1 cellular context compared by ENCODE assay signal in the genomic region with DNA sequence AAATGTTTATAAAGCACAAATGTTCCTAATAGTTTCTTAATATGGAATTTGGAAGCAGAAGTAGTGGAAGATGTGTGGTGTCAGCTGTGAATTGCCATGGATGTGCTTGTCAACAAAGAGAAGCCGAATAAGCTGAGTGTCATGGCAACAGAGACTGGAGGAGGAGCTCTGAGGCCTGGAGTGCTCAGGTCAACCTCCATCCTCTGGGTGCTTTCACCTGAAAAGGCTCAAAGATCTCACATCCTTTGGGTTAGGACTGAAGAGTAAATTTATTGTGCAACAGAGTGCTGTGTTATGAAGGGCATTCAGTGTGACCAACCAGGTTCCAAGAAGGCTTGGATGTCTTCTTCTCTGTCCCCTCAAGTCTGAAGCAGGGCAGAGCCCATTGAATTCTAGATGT.
TF ChIP-seq lines count a peak whose summit lies in the region.

No MANE protein-coding gene starts in this region.

TF ChIP-seq in HepG2, 621 proteins besides CTCF, POLR2A, EP300 and RAD21 (continued from another document):
- no peak for TF ChIP-seq PRDM15 (CRISPR knock-in tag; IDR thresholded peaks at IDR 0.05)
- no peak for TF ChIP-seq MED13 (CRISPR knock-in tag; IDR thresholded peaks at IDR 0.05)
- TF ChIP-seq HDAC2 (CRISPR knock-in tag; IDR thresholded peaks at IDR 0.05): no peak
- TF ChIP-seq TBP (CRISPR knock-in tag; IDR thresholded peaks at IDR 0.05): no peak
- peak; percentile 54; the same call in 1 of the 2 replicates for TF ChIP-seq CEBPG (CRISPR knock-in tag; IDR thresholded peaks at IDR 0.05)
- TF ChIP-seq ZNF33B (CRISPR knock-in tag; IDR thresholded peaks at IDR 0.05): no peak
- no peak for TF ChIP-seq PRMT3 (CRISPR knock-in tag; IDR thresholded peaks at IDR 0.05; ENCODE audit: borderline replicate concordance, low read depth)
- no peak for TF ChIP-seq SETDB1 (CRISPR knock-in tag; IDR thresholded peaks at IDR 0.05; ENCODE audit: borderline replicate concordance)
- TF ChIP-seq, protein P1, sequence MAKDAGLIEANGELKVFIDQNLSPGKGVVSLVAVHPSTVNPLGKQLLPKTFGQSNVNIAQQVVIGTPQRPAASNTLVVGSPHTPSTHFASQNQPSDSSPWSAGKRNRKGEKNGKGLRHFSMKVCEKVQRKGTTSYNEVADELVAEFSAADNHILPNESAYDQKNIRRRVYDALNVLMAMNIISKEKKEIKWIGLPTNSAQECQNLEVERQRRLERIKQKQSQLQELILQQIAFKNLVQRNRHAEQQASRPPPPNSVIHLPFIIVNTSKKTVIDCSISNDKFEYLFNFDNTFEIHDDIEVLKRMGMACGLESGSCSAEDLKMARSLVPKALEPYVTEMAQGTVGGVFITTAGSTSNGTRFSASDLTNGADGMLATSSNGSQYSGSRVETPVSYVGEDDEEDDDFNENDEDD (CRISPR knock-in tag; IDR thresholded peaks at IDR 0.05; ENCODE audit: borderline replicate concordance): no peak
- peak; percentile 81 for TF ChIP-seq CEBPB (IDR thresholded peaks at IDR 0.05; ENCODE audit: borderline replicate concordance, low read depth, low read length)
- TF ChIP-seq, protein P2, sequence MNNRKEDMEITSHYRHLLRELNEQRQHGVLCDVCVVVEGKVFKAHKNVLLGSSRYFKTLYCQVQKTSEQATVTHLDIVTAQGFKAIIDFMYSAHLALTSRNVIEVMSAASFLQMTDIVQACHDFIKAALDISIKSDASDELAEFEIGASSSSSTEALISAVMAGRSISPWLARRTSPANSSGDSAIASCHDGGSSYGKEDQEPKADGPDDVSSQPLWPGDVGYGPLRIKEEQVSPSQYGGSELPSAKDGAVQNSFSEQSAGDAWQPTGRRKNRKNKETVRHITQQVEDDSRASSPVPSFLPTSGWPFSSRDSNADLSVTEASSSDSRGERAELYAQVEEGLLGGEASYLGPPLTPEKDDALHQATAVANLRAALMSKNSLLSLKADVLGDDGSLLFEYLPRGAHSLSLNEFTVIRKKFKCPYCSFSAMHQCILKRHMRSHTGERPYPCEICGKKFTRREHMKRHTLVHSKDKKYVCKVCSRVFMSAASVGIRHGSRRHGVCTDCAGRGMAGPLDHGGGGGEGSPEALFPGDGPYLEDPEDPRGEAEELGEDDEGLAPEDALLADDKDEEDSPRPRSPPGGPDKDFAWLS (CRISPR knock-in tag; IDR thresholded peaks at IDR 0.05; ENCODE audit: borderline replicate concordance): no peak
- no peak for TF ChIP-seq ZNF687 (CRISPR knock-in tag; IDR thresholded peaks at IDR 0.05)
- TF ChIP-seq ZNF263 (CRISPR knock-in tag; IDR thresholded peaks at IDR 0.05): peak; percentile 66
- TF ChIP-seq ZNF24 (IDR thresholded peaks at IDR 0.05): no peak
- TF ChIP-seq RFX1 (IDR thresholded peaks at IDR 0.05): peak; percentile 51; the same call in 1 of the 2 replicates
- TF ChIP-seq THRA (CRISPR knock-in tag; IDR thresholded peaks at IDR 0.05; ENCODE audit: borderline replicate concordance): no peak
- TF ChIP-seq, protein P3, sequence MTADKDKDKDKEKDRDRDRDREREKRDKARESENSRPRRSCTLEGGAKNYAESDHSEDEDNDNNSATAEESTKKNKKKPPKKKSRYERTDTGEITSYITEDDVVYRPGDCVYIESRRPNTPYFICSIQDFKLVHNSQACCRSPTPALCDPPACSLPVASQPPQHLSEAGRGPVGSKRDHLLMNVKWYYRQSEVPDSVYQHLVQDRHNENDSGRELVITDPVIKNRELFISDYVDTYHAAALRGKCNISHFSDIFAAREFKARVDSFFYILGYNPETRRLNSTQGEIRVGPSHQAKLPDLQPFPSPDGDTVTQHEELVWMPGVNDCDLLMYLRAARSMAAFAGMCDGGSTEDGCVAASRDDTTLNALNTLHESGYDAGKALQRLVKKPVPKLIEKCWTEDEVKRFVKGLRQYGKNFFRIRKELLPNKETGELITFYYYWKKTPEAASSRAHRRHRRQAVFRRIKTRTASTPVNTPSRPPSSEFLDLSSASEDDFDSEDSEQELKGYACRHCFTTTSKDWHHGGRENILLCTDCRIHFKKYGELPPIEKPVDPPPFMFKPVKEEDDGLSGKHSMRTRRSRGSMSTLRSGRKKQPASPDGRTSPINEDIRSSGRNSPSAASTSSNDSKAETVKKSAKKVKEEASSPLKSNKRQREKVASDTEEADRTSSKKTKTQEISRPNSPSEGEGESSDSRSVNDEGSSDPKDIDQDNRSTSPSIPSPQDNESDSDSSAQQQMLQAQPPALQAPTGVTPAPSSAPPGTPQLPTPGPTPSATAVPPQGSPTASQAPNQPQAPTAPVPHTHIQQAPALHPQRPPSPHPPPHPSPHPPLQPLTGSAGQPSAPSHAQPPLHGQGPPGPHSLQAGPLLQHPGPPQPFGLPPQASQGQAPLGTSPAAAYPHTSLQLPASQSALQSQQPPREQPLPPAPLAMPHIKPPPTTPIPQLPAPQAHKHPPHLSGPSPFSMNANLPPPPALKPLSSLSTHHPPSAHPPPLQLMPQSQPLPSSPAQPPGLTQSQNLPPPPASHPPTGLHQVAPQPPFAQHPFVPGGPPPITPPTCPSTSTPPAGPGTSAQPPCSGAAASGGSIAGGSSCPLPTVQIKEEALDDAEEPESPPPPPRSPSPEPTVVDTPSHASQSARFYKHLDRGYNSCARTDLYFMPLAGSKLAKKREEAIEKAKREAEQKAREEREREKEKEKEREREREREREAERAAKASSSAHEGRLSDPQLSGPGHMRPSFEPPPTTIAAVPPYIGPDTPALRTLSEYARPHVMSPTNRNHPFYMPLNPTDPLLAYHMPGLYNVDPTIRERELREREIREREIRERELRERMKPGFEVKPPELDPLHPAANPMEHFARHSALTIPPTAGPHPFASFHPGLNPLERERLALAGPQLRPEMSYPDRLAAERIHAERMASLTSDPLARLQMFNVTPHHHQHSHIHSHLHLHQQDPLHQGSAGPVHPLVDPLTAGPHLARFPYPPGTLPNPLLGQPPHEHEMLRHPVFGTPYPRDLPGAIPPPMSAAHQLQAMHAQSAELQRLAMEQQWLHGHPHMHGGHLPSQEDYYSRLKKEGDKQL (CRISPR knock-in tag; IDR thresholded peaks at IDR 0.05; ENCODE audit: low read depth): no peak
- TF ChIP-seq, protein P4, sequence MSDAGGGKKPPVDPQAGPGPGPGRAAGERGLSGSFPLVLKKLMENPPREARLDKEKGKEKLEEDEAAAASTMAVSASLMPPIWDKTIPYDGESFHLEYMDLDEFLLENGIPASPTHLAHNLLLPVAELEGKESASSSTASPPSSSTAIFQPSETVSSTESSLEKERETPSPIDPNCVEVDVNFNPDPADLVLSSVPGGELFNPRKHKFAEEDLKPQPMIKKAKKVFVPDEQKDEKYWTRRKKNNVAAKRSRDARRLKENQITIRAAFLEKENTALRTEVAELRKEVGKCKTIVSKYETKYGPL (CRISPR knock-in tag; IDR thresholded peaks at IDR 0.05): no peak
- no peak for TF ChIP-seq SNAPC2 (CRISPR knock-in tag; IDR thresholded peaks at IDR 0.05)
- TF ChIP-seq SRSF1 (optimal IDR thresholded peaks at IDR 0.05; ENCODE audit: low read depth, low read length): no peak
- TF ChIP-seq MAFK (conservative IDR thresholded peaks at IDR 0.05 in 1 of 2, IDR thresholded peaks at IDR 0.05 in 1 of 2; ENCODE audit: low read length in 2 of 2): no peak
- TF ChIP-seq ETV5 (CRISPR knock-in tag; IDR thresholded peaks at IDR 0.05; ENCODE audit: borderline replicate concordance): no peak
- TF ChIP-seq ZNF724P (CRISPR knock-in tag; IDR thresholded peaks at IDR 0.05; ENCODE audit: borderline replicate concordance): no peak
- no peak for TF ChIP-seq ZSCAN22 (CRISPR knock-in tag; IDR thresholded peaks at IDR 0.05)
- TF ChIP-seq POGZ (CRISPR knock-in tag; IDR thresholded peaks at IDR 0.05): no peak
TF ChIP-seq in HepG2: peak in this region for 5.
